In the genomic region with DNA sequence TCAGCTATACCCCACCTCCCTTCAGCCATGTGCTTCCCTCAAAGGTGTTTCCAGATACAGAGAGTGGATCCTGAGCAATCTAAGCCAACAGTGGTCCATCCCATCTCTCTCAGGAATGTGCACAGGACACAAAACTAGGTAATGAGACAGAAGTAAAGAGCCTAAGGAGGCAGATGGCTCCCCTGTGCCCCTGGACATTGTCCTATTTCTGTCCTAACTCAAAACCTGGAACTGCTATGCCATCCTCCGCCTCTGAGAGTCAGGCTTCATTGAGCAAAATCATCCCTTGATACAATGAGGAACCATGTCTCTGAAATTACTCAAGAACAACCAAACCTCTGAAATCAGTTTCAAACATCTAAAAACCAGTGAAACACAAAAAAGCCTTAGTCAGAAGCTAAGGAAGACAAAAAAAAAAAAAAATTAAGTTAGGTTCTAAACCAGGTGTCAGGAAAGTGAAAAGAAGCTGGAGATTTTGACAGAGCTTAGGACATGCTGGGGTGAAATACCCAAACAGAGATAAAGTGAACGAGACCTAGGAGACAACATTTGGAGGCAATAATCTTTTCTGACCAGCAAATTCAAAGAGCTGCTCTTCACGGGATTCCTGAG, we compare ENCODE assay signal across 8 cellular contexts.
DNase-seq lines count a peak whose midpoint lies in the region; ATAC-seq and TF ChIP-seq lines count a peak whose summit lies in the region.

No MANE protein-coding gene starts in this region.

- H3K4me3 ChIP-seq in colonic mucosa (no peak overlapping the region), sigmoid colon (no peak overlapping the region), Caco-2 (ENCODE audit: low read depth, low read length) (no peak overlapping the region)

- no peaks in the 10 kb centered on the region for H3K9me3 ChIP-seq in colonic mucosa
- no peaks in the 10 kb centered on the region for H3K9me3 ChIP-seq in sigmoid colon
- H3K9me3 ChIP-seq in Caco-2, result no peaks in the 10 kb centered on the region

- no peaks in the 10 kb centered on the region for H3K27me3 Mint-ChIP-seq in activated naive CD4-positive, alpha-beta T cell treated with anti-CD3 and anti-CD28 coated beads for 36 hours (ENCODE audit: low read depth)
- H3K27me3 Mint-ChIP-seq in Caco-2 (ENCODE audit: insufficient read depth, unreplicated experiment), result no peaks in the 10 kb centered on the region

- no peaks in the 10 kb centered on the region for H3K36me3 ChIP-seq in colonic mucosa
- no peaks in the 10 kb centered on the region for H3K36me3 ChIP-seq in sigmoid colon
- H3K36me3 ChIP-seq in Caco-2 (ENCODE audit: control insufficient read depth, insufficient read depth, low read length), result no peaks in the 10 kb centered on the region

- no TSS peak for BruUV-seq in Caco-2 (replicated peaks; lab: Mats Ljungman, UMichigan)

- 73 to 80% methylated on average over 3 of the region's 3 CpGs for WGBS in sigmoid colon, 2 donors

- TF ChIP-seq POLR2A in sigmoid colon (IDR thresholded peaks at IDR 0.05), result no peak

- CTCF ChIA-PET in activated naive CD4-positive, alpha-beta T cell treated with anti-CD3 and anti-CD28 coated beads for 36 hours (lab: Charles Lee), result interaction anchor here (0.5 to 5.5 kb wide), 27 partner anchors 10 to 583 kb away, joined by 3 to 67 read pairs (median 3); no protein-coding TSS in a partner anchor
- CTCF ChIA-PET in Caco-2 (lab: Charles Lee), result no interaction called here

- H3K27ac Mint-ChIP-seq in activated naive CD4-positive, alpha-beta T cell treated with anti-CD3 and anti-CD28 coated beads for 36 hours, result peak overlapping the region; percentile 90
- H3K27ac Mint-ChIP-seq in Caco-2 (ENCODE audit: unreplicated experiment), result no peak overlapping the region

- peak; percentile 10 for TF ChIP-seq CTCF in colonic mucosa (IDR thresholded peaks at IDR 0.05)
- TF ChIP-seq CTCF in sigmoid colon (IDR thresholded peaks at IDR 0.05), result no peak
- TF ChIP-seq CTCF in Caco-2 (IDR thresholded peaks at IDR 0.05; ENCODE audit: insufficient read depth in 1 of 2, low read depth in 1 of 2, low read length in 1 of 2, severe bottlenecking in 1 of 2, unreplicated experiment in 1 of 2), result no peak

- H3K4me1 ChIP-seq in colonic mucosa, result peaks cover 8% of the 10 kb centered on the region
- H3K4me1 ChIP-seq in sigmoid colon, result peaks cover 0 to 44% (median 41%) of the 10 kb centered on the region in 4 donors
- H3K4me1 ChIP-seq in Caco-2, result no peaks in the 10 kb centered on the region

- H3K27ac ChIP-seq in colonic mucosa (peak overlapping the region; percentile 5), sigmoid colon (peak overlapping the region; percentile 71 to 81 (median 78))

- no peak overlapping the region for H3K4me3 Mint-ChIP-seq in activated naive CD4-positive, alpha-beta T cell treated with anti-CD3 and anti-CD28 coated beads for 36 hours
- H3K4me3 Mint-ChIP-seq in Caco-2 (ENCODE audit: unreplicated experiment), result no peak overlapping the region

- peaks cover 48% of the 10 kb centered on the region for H3K4me1 Mint-ChIP-seq in activated naive CD4-positive, alpha-beta T cell treated with anti-CD3 and anti-CD28 coated beads for 36 hours (ENCODE audit: low read depth)
- peaks cover 8% of the 10 kb centered on the region for H3K4me1 Mint-ChIP-seq in Caco-2 (ENCODE audit: low read depth, unreplicated experiment)

- TF ChIP-seq EP300 in sigmoid colon (IDR thresholded peaks at IDR 0.05), result no peak

- H3K9ac ChIP-seq in colonic mucosa (ENCODE audit: low read depth in 2 of 2, low read length in 2 of 2), result no peak overlapping the region

- POLR2A ChIA-PET in Caco-2 (lab: Charles Lee), result no interaction called here

- no peaks in the 10 kb centered on the region for H3K27me3 ChIP-seq in colonic mucosa
- no peaks in the 10 kb centered on the region for H3K27me3 ChIP-seq in sigmoid colon
- no peaks in the 10 kb centered on the region; the same call in 1 of the 2 replicates for H3K27me3 ChIP-seq in Caco-2 (replicated peaks; ENCODE audit: control insufficient read depth, insufficient read depth, low read length)

- H3K9me3 Mint-ChIP-seq in activated naive CD4-positive, alpha-beta T cell treated with anti-CD3 and anti-CD28 coated beads for 36 hours, result no peaks in the 10 kb centered on the region
- no peaks in the 10 kb centered on the region for H3K9me3 Mint-ChIP-seq in Caco-2 (ENCODE audit: unreplicated experiment)

- peak; percentile 60 for DNase-seq in activated naive CD4-positive, alpha-beta T cell treated with anti-CD3 and anti-CD28 coated beads for 36 hours
- DNase-seq in activated naive CD4-positive, alpha-beta T cell treated with anti-CD3 and anti-CD28 coated beads, Interleukin-2, amount 50 U/mL, for 16 hours, result no peak
- DNase-seq in NOMO-1 treated with DMSO at 0.1 percent for 48 hours (lab: John Stamatoyannopoulos, UW; ENCODE audit: unreplicated experiment) (peak; percentile 88), colonic mucosa (no peak), sigmoid colon (no peak), Caco-2 (no peak), amniotic stem cell (lab: John Stamatoyannopoulos, UW) (no peak)

- no peaks in the 10 kb centered on the region for H3K36me3 Mint-ChIP-seq in activated naive CD4-positive, alpha-beta T cell treated with anti-CD3 and anti-CD28 coated beads for 36 hours (ENCODE audit: low read depth)
- no peaks in the 10 kb centered on the region for H3K36me3 Mint-ChIP-seq in Caco-2 (ENCODE audit: insufficient read depth, unreplicated experiment)

- peak; percentile 46 for ATAC-seq in HG02678 (IDR thresholded peaks at IDR 0.05; ENCODE audit: unreplicated experiment)

- intact Hi-C loops in activated naive CD4-positive, alpha-beta T cell treated with anti-CD3 and anti-CD28 coated beads for 36 hours (cut with micrococcal nuclease), result loop anchor here (1.0 to 5.0 kb wide), 12 partner anchors 32 to 1140 kb away; a partner anchor contains a TSS
- intact Hi-C loops in colonic mucosa (cut with DNase I) (loop anchor here (10.0 kb wide), 1 partner anchor 62 kb away; no protein-coding TSS in a partner anchor), sigmoid colon (cut with DNase I) (loop anchor here (5.0 to 10.0 kb wide), 2 partner anchors 60 to 358 kb away; a partner anchor contains a TSS), Caco-2 (cut with micrococcal nuclease; ENCODE audit: unreplicated experiment) (loop anchor here (1.0 kb wide), 1 partner anchor 68 kb away; no protein-coding TSS in a partner anchor)

Comparison
In these comparisons a context has a peak if more than half of its experiments do, and no peak if none do; other contexts are left out.
1. DNase-seq: peak in activated naive CD4-positive, alpha-beta T cell treated with anti-CD3 and anti-CD28 coated beads for 36 hours (single experiment) and NOMO-1 treated with DMSO at 0.1 percent for 48 hours (single experiment); none in activated naive CD4-positive, alpha-beta T cell treated with anti-CD3 and anti-CD28 coated beads, Interleukin-2, amount 50 U/mL, for 16 hours (single experiment), colonic mucosa (single experiment), sigmoid colon (single experiment), Caco-2 (0 of 2) and amniotic stem cell (single experiment).